In genomic region chr6:139912735-139913400, GRCh38 we compare ENCODE assay signal across 2 cellular contexts.
TF ChIP-seq lines count a peak whose summit lies in the region.

No MANE protein-coding gene starts in this region.

TF ChIP-seq in K562, 482 proteins besides CTCF, POLR2A, EP300 and RAD21 (continued from another document):
- TF ChIP-seq NR0B1 (IDR thresholded peaks at IDR 0.05; ENCODE audit: partially characterized antibody) (no peak), MEIS2 (IDR thresholded peaks at IDR 0.05; ENCODE audit: partially characterized antibody) (peak; percentile 56), SRSF1 (IDR thresholded peaks at IDR 0.05; ENCODE audit: low read depth, low read length) (no peak), CHD1 (IDR thresholded peaks at IDR 0.05; ENCODE audit: low read length) (no peak), ZNF384 (IDR thresholded peaks at IDR 0.05; ENCODE audit: low read depth, low read length) (no peak)
- TF ChIP-seq, protein P1, sequence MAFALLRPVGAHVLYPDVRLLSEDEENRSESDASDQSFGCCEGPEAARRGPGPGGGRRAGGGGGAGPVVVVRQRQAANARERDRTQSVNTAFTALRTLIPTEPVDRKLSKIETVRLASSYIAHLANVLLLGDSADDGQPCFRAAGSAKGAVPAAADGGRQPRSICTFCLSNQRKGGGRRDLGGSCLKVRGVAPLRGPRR (CRISPR knock-in tag; IDR thresholded peaks at IDR 0.05) = no peak
- TF ChIP-seq, protein P2, sequence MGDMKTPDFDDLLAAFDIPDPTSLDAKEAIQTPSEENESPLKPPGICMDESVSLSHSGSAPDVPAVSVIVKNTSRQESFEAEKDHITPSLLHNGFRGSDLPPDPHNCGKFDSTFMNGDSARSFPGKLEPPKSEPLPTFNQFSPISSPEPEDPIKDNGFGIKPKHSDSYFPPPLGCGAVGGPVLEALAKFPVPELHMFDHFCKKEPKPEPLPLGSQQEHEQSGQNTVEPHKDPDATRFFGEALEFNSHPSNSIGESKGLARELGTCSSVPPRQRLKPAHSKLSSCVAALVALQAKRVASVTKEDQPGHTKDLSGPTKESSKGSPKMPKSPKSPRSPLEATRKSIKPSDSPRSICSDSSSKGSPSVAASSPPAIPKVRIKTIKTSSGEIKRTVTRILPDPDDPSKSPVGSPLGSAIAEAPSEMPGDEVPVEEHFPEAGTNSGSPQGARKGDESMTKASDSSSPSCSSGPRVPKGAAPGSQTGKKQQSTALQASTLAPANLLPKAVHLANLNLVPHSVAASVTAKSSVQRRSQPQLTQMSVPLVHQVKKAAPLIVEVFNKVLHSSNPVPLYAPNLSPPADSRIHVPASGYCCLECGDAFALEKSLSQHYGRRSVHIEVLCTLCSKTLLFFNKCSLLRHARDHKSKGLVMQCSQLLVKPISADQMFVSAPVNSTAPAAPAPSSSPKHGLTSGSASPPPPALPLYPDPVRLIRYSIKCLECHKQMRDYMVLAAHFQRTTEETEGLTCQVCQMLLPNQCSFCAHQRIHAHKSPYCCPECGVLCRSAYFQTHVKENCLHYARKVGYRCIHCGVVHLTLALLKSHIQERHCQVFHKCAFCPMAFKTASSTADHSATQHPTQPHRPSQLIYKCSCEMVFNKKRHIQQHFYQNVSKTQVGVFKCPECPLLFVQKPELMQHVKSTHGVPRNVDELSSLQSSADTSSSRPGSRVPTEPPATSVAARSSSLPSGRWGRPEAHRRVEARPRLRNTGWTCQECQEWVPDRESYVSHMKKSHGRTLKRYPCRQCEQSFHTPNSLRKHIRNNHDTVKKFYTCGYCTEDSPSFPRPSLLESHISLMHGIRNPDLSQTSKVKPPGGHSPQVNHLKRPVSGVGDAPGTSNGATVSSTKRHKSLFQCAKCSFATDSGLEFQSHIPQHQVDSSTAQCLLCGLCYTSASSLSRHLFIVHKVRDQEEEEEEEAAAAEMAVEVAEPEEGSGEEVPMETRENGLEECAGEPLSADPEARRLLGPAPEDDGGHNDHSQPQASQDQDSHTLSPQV (IDR thresholded peaks at IDR 0.05) = no peak
- TF ChIP-seq, protein P3, sequence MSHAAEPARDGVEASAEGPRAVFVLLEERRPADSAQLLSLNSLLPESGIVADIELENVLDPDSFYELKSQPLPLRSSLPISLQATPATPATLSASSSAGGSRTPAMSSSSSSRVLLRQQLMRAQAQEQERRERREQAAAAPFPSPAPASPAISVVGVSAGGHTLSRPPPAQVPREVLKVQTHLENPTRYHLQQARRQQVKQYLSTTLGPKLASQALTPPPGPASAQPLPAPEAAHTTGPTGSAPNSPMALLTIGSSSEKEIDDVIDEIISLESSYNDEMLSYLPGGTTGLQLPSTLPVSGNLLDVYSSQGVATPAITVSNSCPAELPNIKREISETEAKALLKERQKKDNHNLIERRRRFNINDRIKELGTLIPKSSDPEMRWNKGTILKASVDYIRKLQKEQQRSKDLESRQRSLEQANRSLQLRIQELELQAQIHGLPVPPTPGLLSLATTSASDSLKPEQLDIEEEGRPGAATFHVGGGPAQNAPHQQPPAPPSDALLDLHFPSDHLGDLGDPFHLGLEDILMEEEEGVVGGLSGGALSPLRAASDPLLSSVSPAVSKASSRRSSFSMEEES (CRISPR knock-in tag; IDR thresholded peaks at IDR 0.05) = no peak

TF ChIP-seq in HepG2, 621 proteins besides CTCF, POLR2A, EP300 and RAD21 (continued from another document):
- TF ChIP-seq AHDC1 (CRISPR knock-in tag; IDR thresholded peaks at IDR 0.05; ENCODE audit: borderline replicate concordance) = peak; percentile 39; the same call in 1 of the 2 replicates
- TF ChIP-seq ZNF251 (CRISPR knock-in tag; IDR thresholded peaks at IDR 0.05) = no peak
- peak; percentile 29; the same call in 1 of the 2 replicates for TF ChIP-seq RARA (CRISPR knock-in tag; IDR thresholded peaks at IDR 0.05)
- no peak for TF ChIP-seq MAZ (IDR thresholded peaks at IDR 0.05; ENCODE audit: borderline replicate concordance, low read depth, low read length)
- TF ChIP-seq MAZ (CRISPR knock-in tag; IDR thresholded peaks at IDR 0.05; ENCODE audit: low read depth) = no peak
- TF ChIP-seq ZNF782 (CRISPR knock-in tag; IDR thresholded peaks at IDR 0.05; ENCODE audit: borderline replicate concordance) = no peak
- no peak for TF ChIP-seq ZNF550 (CRISPR knock-in tag; IDR thresholded peaks at IDR 0.05; ENCODE audit: borderline replicate concordance)
- no peak for TF ChIP-seq ZNF224 (CRISPR knock-in tag; IDR thresholded peaks at IDR 0.05)
- no peak for TF ChIP-seq THAP11 (CRISPR knock-in tag; IDR thresholded peaks at IDR 0.05)
- TF ChIP-seq RFX3 (CRISPR knock-in tag; IDR thresholded peaks at IDR 0.05) = no peak
- 0 out of 2 replicates have a peak, but pooled peaks have one; percentile 23 for TF ChIP-seq NR2F6 (IDR thresholded peaks at IDR 0.05)
- no peak for TF ChIP-seq NR2F6 (CRISPR knock-in tag; IDR thresholded peaks at IDR 0.05)
- TF ChIP-seq KDM6A (CRISPR knock-in tag; IDR thresholded peaks at IDR 0.05; ENCODE audit: low read depth) = no peak
